22 cellular contexts compared by ENCODE assay signal in genomic region chr2:193895226-193895625, GRCh38.
A peak's percentile ranks its signal among the peaks of the same experiment; 100 is the strongest.
DNase-seq lines count a peak whose midpoint lies in the region; ATAC-seq, FAIRE-seq and TF ChIP-seq lines count a peak whose summit lies in the region.
"Had no signal": no experiment of that assay in that cellular context is flagged by ENCODE, and none has a peak within 500 bp of the region (broad histone marks: within the 10 kb centered on the region; RNA-seq: fewer than 3 reads in every experiment).

No MANE protein-coding gene starts in this region.

- dilution Hi-C loops in endothelial cell of umbilical vein (cut with MboI; ENCODE audit: extremely low pct_ligation_motif_present, low sequenced_read_pairs): no loop called here

- no peak overlapping the region for H3K27ac ChIP-seq in breast epithelium
- H3K27ac ChIP-seq in endothelial cell of umbilical vein (ENCODE audit: insufficient read depth, low read depth, low read length): no peak overlapping the region
- H3K27ac ChIP-seq: uterus had no signal

- H4K20me1 ChIP-seq in endothelial cell of umbilical vein (replicated peaks; ENCODE audit: control insufficient read depth, extremely low read depth, insufficient read depth, low read length): no peaks in the 10 kb centered on the region

- H3K79me2 ChIP-seq in endothelial cell of umbilical vein (ENCODE audit: control insufficient read depth, insufficient read depth, low read length): no peaks in the 10 kb centered on the region

- H3K4me3 ChIP-seq in breast epithelium (no peak overlapping the region), endothelial cell of umbilical vein (replicated peaks in 1 of 3; ENCODE audit: insufficient read depth in 1 of 3, low read depth in 1 of 3, low read length in 3 of 3) (no peak overlapping the region), lower leg skin (ENCODE audit: low read depth, poor library complexity, severe bottlenecking) (no peak overlapping the region)
- H3K4me3 ChIP-seq: uterus had no signal

- H3K9ac ChIP-seq in endothelial cell of umbilical vein (replicated peaks; ENCODE audit: extremely low read depth, insufficient read depth, low read length): no peak overlapping the region
- H3K9ac ChIP-seq: SK-N-SH had no signal

- BruUV-seq in MCF 10A (replicated peaks; lab: Mats Ljungman, UMichigan) (no TSS peak), endothelial cell of umbilical vein (replicated peaks; lab: Mats Ljungman, UMichigan) (no TSS peak)

- peak; percentile 4 for DNase-seq in MCF 10A (ENCODE audit: unreplicated experiment)
- no peak for DNase-seq in breast epithelium (ENCODE audit: low spot score in 2 of 2)
- peak; percentile 9 for DNase-seq in LHCN-M2 (ENCODE audit: low read depth)
- DNase-seq in endothelial cell of umbilical vein (ENCODE audit: low read depth, low spot score): peak; percentile 17
- DNase-seq in lower leg skin (ENCODE audit: low spot score in 2 of 2): no peak
- no peak for DNase-seq in NCI-H2196 (lab: John Stamatoyannopoulos, UW; ENCODE audit: unreplicated experiment)
- DNase-seq in NCI-H82 treated with DMSO at 0.1 percent for 48 hours (lab: John Stamatoyannopoulos, UW; ENCODE audit: unreplicated experiment): no peak
- DNase-seq: activated CD4-positive, alpha-beta T cell treated with anti-CD3 and anti-CD28 coated beads, Interleukin-2, amount 10 ng/mL, durations not matched to agents 7 days and 5 days; activated T-cell treated with anti-CD3 and anti-CD28 coated beads for 4 hours; effector CD4-positive, alpha-beta T cell; islet precursor cell; mesenchymal stem cell; NCI-H2081 treated with DMSO at 0.1 percent for 48 hours; NK-92 treated with Interleukin-12 subunit alpha and Interleukin-12 subunit beta, amount 100 ng/mL, for 24 hours; SK-N-SH; uterus had no signal

- H3K36me3 ChIP-seq in breast epithelium: no peaks in the 10 kb centered on the region
- H3K36me3 ChIP-seq in endothelial cell of umbilical vein (ENCODE audit: control insufficient read depth in 2 of 2, extremely low read depth in 1 of 2, insufficient read depth in 2 of 2, low read length in 2 of 2): no peaks in the 10 kb centered on the region
- H3K36me3 ChIP-seq: uterus had no signal

- H3K27me3 Mint-ChIP-seq in MCF 10A (ENCODE audit: insufficient read depth, unreplicated experiment): no peaks in the 10 kb centered on the region
- H3K27me3 Mint-ChIP-seq: activated CD4-positive, alpha-beta T cell treated with anti-CD3 and anti-CD28 coated beads, Interleukin-2, amount 10 ng/mL, durations not matched to agents 7 days and 5 days; activated naive CD8-positive, alpha-beta T cell had no signal

- H3K36me3 Mint-ChIP-seq in MCF 10A (ENCODE audit: insufficient read depth, unreplicated experiment): no peaks in the 10 kb centered on the region
- H3K36me3 Mint-ChIP-seq: activated naive CD8-positive, alpha-beta T cell had no signal

- no peaks in the 10 kb centered on the region for H3K4me1 ChIP-seq in breast epithelium
- no peaks in the 10 kb centered on the region for H3K4me1 ChIP-seq in endothelial cell of umbilical vein (ENCODE audit: control insufficient read depth, extremely low read depth, insufficient read depth, low read length)
- H3K4me1 ChIP-seq: uterus had no signal

- no peaks in the 10 kb centered on the region for H3K4me1 Mint-ChIP-seq in MCF 10A (ENCODE audit: insufficient read depth, unreplicated experiment)
- H3K4me1 Mint-ChIP-seq: activated CD4-positive, alpha-beta T cell treated with anti-CD3 and anti-CD28 coated beads, Interleukin-2, amount 10 ng/mL, durations not matched to agents 7 days and 5 days; neural crest cell had no signal

- H3K9me3 Mint-ChIP-seq in MCF 10A (ENCODE audit: unreplicated experiment): no peaks in the 10 kb centered on the region
- H3K9me3 Mint-ChIP-seq: activated CD4-positive, alpha-beta T cell treated with anti-CD3 and anti-CD28 coated beads, Interleukin-2, amount 10 ng/mL, durations not matched to agents 7 days and 5 days; neural crest cell had no signal

- no peaks in the 10 kb centered on the region for H3K9me3 ChIP-seq in breast epithelium
- H3K9me3 ChIP-seq in endothelial cell of umbilical vein (replicated peaks; ENCODE audit: control insufficient read depth, insufficient read depth, low read length): no peaks in the 10 kb centered on the region
- H3K9me3 ChIP-seq: SK-N-SH, uterus had no signal

- 68 to 77% methylated on average over 1 of the region's 1 CpG for WGBS in lower leg skin, 2 donors

- CTCF ChIA-PET in MCF 10A (lab: Yijun Ruan, JAX) (interaction anchor here (0.6 kb wide), 5 partner anchors 15 to 1491 kb away, joined by 3 to 4 read pairs (median 3); no protein-coding TSS in a partner anchor), endothelial cell of umbilical vein (lab: Charles Lee) (interaction anchor here (0.9 to 1.2 kb wide), 3 partner anchors 10 to 200 kb away, joined by 3 to 4 read pairs (median 3); no protein-coding TSS in a partner anchor)

- no peaks in the 10 kb centered on the region for H3K9me1 ChIP-seq in endothelial cell of umbilical vein (replicated peaks; ENCODE audit: control insufficient read depth, extremely low read depth, insufficient read depth, low read length)

- H3K4me2 ChIP-seq in endothelial cell of umbilical vein (ENCODE audit: insufficient read depth, low read length): no peak overlapping the region
- H3K4me2 ChIP-seq: SK-N-SH had no signal

- no peaks in the 10 kb centered on the region for H3K27me3 ChIP-seq in breast epithelium
- no peaks in the 10 kb centered on the region for H3K27me3 ChIP-seq in endothelial cell of umbilical vein (ENCODE audit: control insufficient read depth in 2 of 2, insufficient read depth in 2 of 2, low read length in 2 of 2)
- H3K27me3 ChIP-seq: uterus had no signal

- no peak for TF ChIP-seq CTCF in MCF 10A (IDR thresholded peaks at IDR 0.05; ENCODE audit: unreplicated experiment)
- no peak for TF ChIP-seq CTCF in breast epithelium (IDR thresholded peaks at IDR 0.05)
- no peak for TF ChIP-seq CTCF in endothelial cell of umbilical vein (IDR thresholded peaks at IDR 0.05; ENCODE audit: extremely low read depth in 1 of 2, insufficient read depth in 1 of 2, low read depth in 1 of 2, low read length in 2 of 2)
- no peak for TF ChIP-seq CTCF in lower leg skin (IDR thresholded peaks at IDR 0.05)

- TF ChIP-seq POLR2A in breast epithelium (IDR thresholded peaks at IDR 0.05) (no peak), endothelial cell of umbilical vein (IDR thresholded peaks at IDR 0.05; ENCODE audit: low read depth, low read length) (no peak), lower leg skin (IDR thresholded peaks at IDR 0.05) (no peak)

- POLR2A ChIA-PET in MCF 10A (lab: Yijun Ruan, JAX) (no interaction called here), endothelial cell of umbilical vein (lab: Charles Lee) (no interaction called here)

- no peak for FAIRE-seq in endothelial cell of umbilical vein (lab: Jason Lieb, UNC)
- FAIRE-seq: G401.6, GM12891, TTC549 had no signal

- intact Hi-C loops in MCF 10A (cut with micrococcal nuclease): no loop called here
- intact Hi-C loops in breast epithelium (cut with DNase I; ENCODE audit: low total_unique reads): no loop called here
- intact Hi-C loops in endothelial cell of umbilical vein (cut with micrococcal nuclease): no loop called here
- intact Hi-C loops in lower leg skin (cut with DNase I; ENCODE audit: low total_unique reads): no loop called here

- no peak overlapping the region for H3K27ac Mint-ChIP-seq in MCF 10A (ENCODE audit: low read depth, unreplicated experiment)
- H3K27ac Mint-ChIP-seq: activated CD4-positive, alpha-beta T cell treated with anti-CD3 and anti-CD28 coated beads, Interleukin-2, amount 10 ng/mL, durations not matched to agents 7 days and 5 days; activated naive CD8-positive, alpha-beta T cell had no signal

- H2AFZ ChIP-seq in endothelial cell of umbilical vein (ENCODE audit: low read depth, low read length): peak overlapping the region; percentile 6

- no peak overlapping the region for H3K4me3 Mint-ChIP-seq in MCF 10A (ENCODE audit: unreplicated experiment)
- H3K4me3 Mint-ChIP-seq: activated CD4-positive, alpha-beta T cell treated with anti-CD3 and anti-CD28 coated beads, Interleukin-2, amount 10 ng/mL, durations not matched to agents 7 days and 5 days; activated naive CD8-positive, alpha-beta T cell; neural crest cell had no signal

- no peak for ATAC-seq in HG03520 (IDR thresholded peaks at IDR 0.05; ENCODE audit: unreplicated experiment)

TF ChIP-seq in endothelial cell of umbilical vein, 7 proteins besides CTCF, POLR2A, EP300 and RAD21:
- TF ChIP-seq FOS (IDR thresholded peaks at IDR 0.05; ENCODE audit: borderline replicate concordance, insufficient read depth, low read length) (no peak), EZH2 (IDR thresholded peaks at IDR 0.05; ENCODE audit: borderline replicate concordance, low read depth, low read length, severe bottlenecking) (no peak), JUN (IDR thresholded peaks at IDR 0.05; ENCODE audit: borderline replicate concordance, insufficient read depth, insufficient read length, low read depth) (no peak), GATA2 (IDR thresholded peaks at IDR 0.05; ENCODE audit: insufficient read depth, insufficient read length, low read depth, low read length) (no peak), MYC (IDR thresholded peaks at IDR 0.05; ENCODE audit: low read depth, low read length) (no peak), POLR2AphosphoS5 (IDR thresholded peaks at IDR 0.05; ENCODE audit: insufficient read depth, low read depth, low read length) (no peak)
- TF ChIP-seq, protein P1, sequence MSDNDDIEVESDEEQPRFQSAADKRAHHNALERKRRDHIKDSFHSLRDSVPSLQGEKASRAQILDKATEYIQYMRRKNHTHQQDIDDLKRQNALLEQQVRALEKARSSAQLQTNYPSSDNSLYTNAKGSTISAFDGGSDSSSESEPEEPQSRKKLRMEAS (IDR thresholded peaks at IDR 0.05; ENCODE audit: insufficient read depth, insufficient read length): no peak
TF ChIP-seq in endothelial cell of umbilical vein: peak in this region for 0.

Comparison
In these comparisons a context has a peak if more than half of its experiments do, and no peak if none do; other contexts are left out.
1. DNase-seq: peak in MCF 10A (single experiment), LHCN-M2 (single experiment) and endothelial cell of umbilical vein (single experiment); none in breast epithelium (0 of 2), lower leg skin (0 of 2), NCI-H2196 (single experiment) and NCI-H82 treated with DMSO at 0.1 percent for 48 hours (single experiment).